ENCODE assay signal across 16 cellular contexts in genomic region chr19:13398182-13398581, GRCh38.
"Had no signal": no experiment of that assay in that cellular context is flagged by ENCODE, and none has a peak within 500 bp of the region (broad histone marks: within the 10 kb centered on the region; RNA-seq: fewer than 3 reads in every experiment).

No MANE protein-coding gene starts in this region.

- H3K4me1 ChIP-seq: gastrocnemius medialis, tibial nerve had no signal

- ATAC-seq: activated T-cell treated with anti-CD3 and anti-CD28 coated beads, Interleukin-2, amount 50 U/mL, for 72 hours; gastrocnemius medialis; left lobe of liver; stimulated activated naive CD8-positive, alpha-beta T cell treated with anti-CD3 and anti-CD28 coated beads, Interleukin-15, Interleukin-2, amounts not matched to agents 100 U/mL and 50 U/mL, for 24 hours had no signal

- H3K4me3 ChIP-seq: cardiac muscle cell, gastrocnemius medialis, lung, tibial nerve had no signal

- H3K27me3 ChIP-seq: cardiac muscle cell, gastrocnemius medialis, tibial nerve had no signal

- FAIRE-seq: kidney, urothelium cell line had no signal

- H3K9me3 ChIP-seq: gastrocnemius medialis had no signal

- H3K36me3 ChIP-seq: cardiac muscle cell, gastrocnemius medialis, tibial nerve, WERI-Rb-1 had no signal

- H3K27ac ChIP-seq: cardiac muscle cell, gastrocnemius medialis, tibial nerve, WERI-Rb-1 had no signal

- DNase-seq: activated CD4-positive, alpha-beta T cell treated with anti-CD3 and anti-CD28 coated beads for 1 hour; activated effector memory CD4-positive, alpha-beta T cell treated with anti-CD3 and anti-CD28 coated beads, Interleukin-2, amount 50 U/mL, for 16 hours; activated T-cell treated with anti-CD3 and anti-CD28 coated beads, Interleukin-2, amount 50 U/mL, for 72 hours; effector memory CD4-positive, alpha-beta T cell; gastrocnemius medialis; kidney; nephron progenitor cell; stimulated activated CD4-positive, alpha-beta T cell treated with anti-CD3 and anti-CD28 coated beads, Interleukin-12 subunit alpha, Interleukin-12 subunit beta, amount 100 ng/mL, for 4 hours; stimulated activated naive CD8-positive, alpha-beta T cell treated with anti-CD3 and anti-CD28 coated beads, Interleukin-15, Interleukin-2, amounts not matched to agents 100 U/mL and 50 U/mL, for 24 hours; T-helper 2 cell; WERI-Rb-1 had no signal
